In the genomic region with DNA sequence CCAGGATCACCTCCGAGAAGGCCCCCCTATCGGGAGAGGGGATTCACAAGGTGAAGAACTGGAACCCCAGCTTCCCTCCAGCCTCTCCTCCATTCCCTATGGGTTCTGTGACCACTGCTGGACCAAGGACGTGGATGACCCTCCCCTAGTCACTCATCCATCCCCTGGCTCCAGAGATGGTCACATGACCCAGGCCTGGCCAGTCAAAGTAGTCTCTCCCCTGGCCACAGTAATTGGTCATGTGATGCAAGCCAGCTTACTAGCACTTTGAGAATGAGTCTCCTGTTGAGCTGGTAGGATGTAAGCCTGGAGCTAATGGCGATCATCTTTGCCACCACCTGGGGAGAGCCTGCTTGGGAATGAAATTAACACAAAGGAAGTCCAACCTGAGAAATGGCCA, we compare ENCODE assay signal across 1 cellular context.
TF ChIP-seq lines count a peak whose summit lies in the region.

No MANE protein-coding gene starts in this region.

TF ChIP-seq in HEK293, 187 proteins besides CTCF, POLR2A, EP300 and RAD21 (continued from another document):
- TF ChIP-seq ZNF549 (tag by site-specific recombination; IDR thresholded peaks at IDR 0.05) (no peak), ZBTB21 (tag by site-specific recombination; IDR thresholded peaks at IDR 0.05) (no peak), ZNF114 (tag by site-specific recombination; IDR thresholded peaks at IDR 0.05) (no peak), GLI4 (tag by site-specific recombination; IDR thresholded peaks at IDR 0.05) (no peak), ZNF24 (tag by site-specific recombination; IDR thresholded peaks at IDR 0.05) (no peak), ZNF830 (tag by site-specific recombination; IDR thresholded peaks at IDR 0.05; ENCODE audit: low read depth) (no peak)
- TF ChIP-seq, protein P1, sequence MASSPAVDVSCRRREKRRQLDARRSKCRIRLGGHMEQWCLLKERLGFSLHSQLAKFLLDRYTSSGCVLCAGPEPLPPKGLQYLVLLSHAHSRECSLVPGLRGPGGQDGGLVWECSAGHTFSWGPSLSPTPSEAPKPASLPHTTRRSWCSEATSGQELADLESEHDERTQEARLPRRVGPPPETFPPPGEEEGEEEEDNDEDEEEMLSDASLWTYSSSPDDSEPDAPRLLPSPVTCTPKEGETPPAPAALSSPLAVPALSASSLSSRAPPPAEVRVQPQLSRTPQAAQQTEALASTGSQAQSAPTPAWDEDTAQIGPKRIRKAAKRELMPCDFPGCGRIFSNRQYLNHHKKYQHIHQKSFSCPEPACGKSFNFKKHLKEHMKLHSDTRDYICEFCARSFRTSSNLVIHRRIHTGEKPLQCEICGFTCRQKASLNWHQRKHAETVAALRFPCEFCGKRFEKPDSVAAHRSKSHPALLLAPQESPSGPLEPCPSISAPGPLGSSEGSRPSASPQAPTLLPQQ (tag by site-specific recombination; IDR thresholded peaks at IDR 0.05): no peak
